Comparison of ENCODE assay signal across 8 cellular contexts in genomic region chrX:41332005-41332404, GRCh38. TPM values are rescaled to one million over a fixed set of nuclear protein-coding genes. Genes with fewer than 3 reads are reported as not detected.
A peak's percentile ranks its signal among the peaks of the same experiment; 100 is the strongest.
DNase-seq lines count a peak whose midpoint lies in the region; TF ChIP-seq lines count a peak whose summit lies in the region.

No MANE protein-coding gene starts in this region.

- intact Hi-C loops in activated CD4-positive, alpha-beta memory T cell treated with anti-CD3 and anti-CD28 coated beads for 36 hours (cut with micrococcal nuclease): loop anchor here (2.0 to 5.0 kb wide), 4 partner anchors 55 to 590 kb away; partner anchors contain the start of genes CASK and USP9X
- intact Hi-C loops in stomach (cut with DNase I; ENCODE audit: low total_unique reads): no loop called here

- peak overlapping the region; percentile 100 for H3K27ac Mint-ChIP-seq in activated CD4-positive, alpha-beta memory T cell treated with anti-CD3 and anti-CD28 coated beads for 36 hours

- DNase-seq in NCI-H82 (lab: John Stamatoyannopoulos, UW) (peak; percentile 40), NCI-H82 treated with DMSO at 0.1 percent for 48 hours (lab: John Stamatoyannopoulos, UW; ENCODE audit: unreplicated experiment) (no peak), stomach (no peak), DMS79 (lab: John Stamatoyannopoulos, UW) (no peak), GM10248 (ENCODE audit: extremely low spot score) (no peak), AG08395 (ENCODE audit: low spot score) (no peak)
- no peak for DNase-seq in activated CD4-positive, alpha-beta memory T cell treated with anti-CD3 and anti-CD28 coated beads for 36 hours

- H3K9me3 ChIP-seq in iPS-15b (ENCODE audit: control insufficient read depth, insufficient read depth, low read length) (no peaks in the 10 kb centered on the region), stomach (no peaks in the 10 kb centered on the region)

- no peaks in the 10 kb centered on the region for H3K9me3 Mint-ChIP-seq in activated CD4-positive, alpha-beta memory T cell treated with anti-CD3 and anti-CD28 coated beads for 36 hours

- no peak overlapping the region for H3K9ac ChIP-seq in iPS-15b (ENCODE audit: low read depth, low read length)

- POLR2A ChIA-PET in activated CD4-positive, alpha-beta memory T cell treated with anti-CD3 and anti-CD28 coated beads for 36 hours (lab: Charles Lee): interaction anchor here (0.8 kb wide), 1 partner anchor 101 kb away, joined by 3 read pairs; no protein-coding TSS in a partner anchor
- POLR2A ChIA-PET in GM10248 (lab: Yijun Ruan, JAX): interaction anchor here (0.7 kb wide), 1 partner anchor 78 kb away, joined by 3 read pairs; no protein-coding TSS in a partner anchor

- H3K36me3 ChIP-seq in iPS-15b (ENCODE audit: control insufficient read depth, insufficient read depth, low read length) (no peaks in the 10 kb centered on the region), stomach (no peaks in the 10 kb centered on the region)

- TF ChIP-seq POLR2A in stomach (IDR thresholded peaks at IDR 0.05): no peak

- WGBS in stomach, 5 donors: 57 to 79% (median 70%) methylated on average over 4 of the region's 4 CpGs

- TF ChIP-seq EP300 in stomach (IDR thresholded peaks at IDR 0.05): no peak

- peaks cover 7% of the 10 kb centered on the region for H3K4me1 Mint-ChIP-seq in activated CD4-positive, alpha-beta memory T cell treated with anti-CD3 and anti-CD28 coated beads for 36 hours (ENCODE audit: low read depth)

- peaks cover 26% of the 10 kb centered on the region for H3K36me3 Mint-ChIP-seq in activated CD4-positive, alpha-beta memory T cell treated with anti-CD3 and anti-CD28 coated beads for 36 hours

- CTCF ChIA-PET in activated CD4-positive, alpha-beta memory T cell treated with anti-CD3 and anti-CD28 coated beads for 36 hours (lab: Charles Lee): interaction anchor here (1.0 to 2.1 kb wide), 2 partner anchors 56 to 110 kb away, joined by 4 to 11 read pairs; no protein-coding TSS in a partner anchor
- CTCF ChIA-PET in GM10248 (lab: Yijun Ruan, JAX): no interaction called here

- H3K4me3 Mint-ChIP-seq in activated CD4-positive, alpha-beta memory T cell treated with anti-CD3 and anti-CD28 coated beads for 36 hours: peak overlapping the region; percentile 93

- H3K4me1 ChIP-seq in iPS-15b (ENCODE audit: control insufficient read depth, insufficient read depth, low read length) (peaks cover 15% of the 10 kb centered on the region), stomach (peaks cover 0 to 38% (median 13%) of the 10 kb centered on the region in 4 donors)

- TF ChIP-seq CTCF in stomach (IDR thresholded peaks at IDR 0.05) (no peak), GM10248 (IDR thresholded peaks at IDR 0.05; ENCODE audit: control extremely low read depth, extremely low read depth, low read depth, missing control alignments) (no peak)

- H3K27me3 ChIP-seq in iPS-15b (ENCODE audit: control insufficient read depth, insufficient read depth, low read length) (no peaks in the 10 kb centered on the region), stomach (no peaks in the 10 kb centered on the region)

- H3K27me3 Mint-ChIP-seq in activated CD4-positive, alpha-beta memory T cell treated with anti-CD3 and anti-CD28 coated beads for 36 hours: peaks cover 1% of the 10 kb centered on the region

- H3K4me3 ChIP-seq in iPS-15b (ENCODE audit: low read depth, low read length) (peak overlapping the region; percentile 59), stomach (peak overlapping the region; percentile 34 to 88 (median 69))

- peak overlapping the region in 4 of 5 donors; percentile 99 to 100 (median 100) for H3K27ac ChIP-seq in stomach

RNA-seq across cellular contexts. Expression of gene DDX3X, which starts 2.0 kb away (rescaled TPM):
- 100 to 1,000 TPM; 216 to 218 TPM for total RNA-seq in activated CD4-positive, alpha-beta memory T cell treated with anti-CD3 and anti-CD28 coated beads for 36 hours
- 100 to 1,000 TPM in 4 of 5 donors, 10 to 100 TPM in 1; 74.7 to 434 (median 142) TPM for total RNA-seq in stomach
- polyA plus RNA-seq in stomach: 10 to 100 TPM; 38.3 to 86.9 (median 61.8) TPM
